18 cellular contexts compared by ENCODE assay signal in genomic region chr7:99272476-99273045, GRCh38. TPM values are rescaled to one million over a fixed set of nuclear protein-coding genes. Genes with fewer than 3 reads are reported as not detected.
DNase-seq lines count a peak whose midpoint lies in the region; ATAC-seq and TF ChIP-seq lines count a peak whose summit lies in the region.
"Had no signal": no experiment of that assay in that cellular context is flagged by ENCODE, and none has a peak within 500 bp of the region (broad histone marks: within the 10 kb centered on the region; RNA-seq: fewer than 3 reads in every experiment).

Gene MYH16 (plus strand): TSS chr7:99272839.

- TF ChIP-seq POLR2A in tibial nerve (IDR thresholded peaks at IDR 0.05): no peak

- ATAC-seq in RWPE2 (ENCODE audit: low read depth) (peak; percentile 26; the same call in 2 of the 3 replicates), GM19035 (IDR thresholded peaks at IDR 0.05; ENCODE audit: unreplicated experiment) (no peak)

- 90 to 93% methylated on average over 2 of the region's 2 CpGs for WGBS in tibial nerve, 2 donors

- H3K27me3 ChIP-seq in RWPE2 (ENCODE audit: insufficient read depth, poor library complexity, severe bottlenecking) (no peaks in the 10 kb centered on the region), tibial nerve (no peaks in the 10 kb centered on the region)
- H3K27me3 ChIP-seq: Peyer's patch had no signal

- H3K36me3 ChIP-seq in RWPE2 (ENCODE audit: low read depth) (no peaks in the 10 kb centered on the region), tibial nerve (no peaks in the 10 kb centered on the region)
- H3K36me3 ChIP-seq: Peyer's patch, prostate gland had no signal

- peaks cover 31% of the 10 kb centered on the region for H3K4me1 ChIP-seq in RWPE2 (ENCODE audit: insufficient read depth, poor library complexity, severe bottlenecking)
- peaks cover 0 to 10% (median 0%) of the 10 kb centered on the region in 4 donors for H3K4me1 ChIP-seq in tibial nerve
- H3K4me1 ChIP-seq: Peyer's patch, prostate gland had no signal

- H3K4me3 ChIP-seq in RWPE2 (ENCODE audit: severe bottlenecking): no peak within 1 kb of the TSS
- H3K4me3 ChIP-seq in tibial nerve: no peak within 1 kb of the TSS
- H3K4me3 ChIP-seq: Peyer's patch, prostate gland had no signal

- no peak for TF ChIP-seq CTCF in RWPE2 (IDR thresholded peaks at IDR 0.05; ENCODE audit: poor library complexity, severe bottlenecking)
- TF ChIP-seq CTCF in tibial nerve (IDR thresholded peaks at IDR 0.05): no peak

- TF ChIP-seq EP300 in tibial nerve (IDR thresholded peaks at IDR 0.05): no peak

- H3K9me3 ChIP-seq in RWPE2 (ENCODE audit: severe bottlenecking) (no peaks in the 10 kb centered on the region), tibial nerve (no peaks in the 10 kb centered on the region)
- H3K9me3 ChIP-seq: Peyer's patch, prostate gland had no signal

- H3K27ac ChIP-seq in RWPE2 (ENCODE audit: poor library complexity, severe bottlenecking) (peak within 1 kb of the TSS; percentile 97), epithelial cell of prostate (peak within 1 kb of the TSS; percentile 100), tibial nerve (no peak within 1 kb of the TSS)
- H3K27ac ChIP-seq: prostate gland had no signal

- peak; percentile 66 for DNase-seq in A172 (ENCODE audit: low spot score)
- peak; percentile 52 for DNase-seq in Daoy (ENCODE audit: low read depth)
- DNase-seq in RWPE2 (ENCODE audit: low spot score): no peak
- peak; percentile 20 for DNase-seq in epithelial cell of prostate (ENCODE audit: low read depth, low spot score)
- DNase-seq in tibial nerve (ENCODE audit: low spot score in 2 of 2): no peak
- no peak for DNase-seq in MV-4-11 (lab: John Stamatoyannopoulos, UW)
- DNase-seq in amygdala (lab: John Stamatoyannopoulos, UW): no peak
- DNase-seq: activated CD4-positive, alpha-beta T cell treated with anti-CD3 and anti-CD28 coated beads, Interleukin-2, amount 50 U/mL, for 4 hours; cerebellar nuclear complex; DMS53; H9; KBM-7; kidney glomerular epithelial cell; NCI-H1436 treated with DMSO at 0.1 percent for 48 hours; Peyer's patch had no signal

RNA-seq across cellular contexts. Expression of gene MYH16, which starts in this region (rescaled TPM):
- 0.78 and 1.1 TPM in 2 replicates for total RNA-seq in A172 (2014; rRNA removed; shearing (Covaris generic))
- total RNA-seq in Daoy (2014; rRNA removed; shearing (Covaris generic)): 0.51 TPM in 1 of 2 replicates, not detected in the other
- not detected for total RNA-seq in tibial nerve
- total RNA-seq: H9, Peyer's patch, temporal lobe had no signal

Comparison
In these comparisons a context has a peak if more than half of its experiments do, and no peak if none do; other contexts are left out.
1. Peak in DNase-seq in Daoy; RNA of the gene not detected or under 1 TPM.
2. DNase-seq: peak in A172 (single experiment) and epithelial cell of prostate (single experiment); none in RWPE2 (single experiment), tibial nerve (0 of 2), MV-4-11 (single experiment) and amygdala (0 of 56).
3. H3K27ac ChIP-seq: peak in RWPE2 (single experiment) and epithelial cell of prostate (single experiment); none in tibial nerve (0 of 4).